In the genomic region with DNA sequence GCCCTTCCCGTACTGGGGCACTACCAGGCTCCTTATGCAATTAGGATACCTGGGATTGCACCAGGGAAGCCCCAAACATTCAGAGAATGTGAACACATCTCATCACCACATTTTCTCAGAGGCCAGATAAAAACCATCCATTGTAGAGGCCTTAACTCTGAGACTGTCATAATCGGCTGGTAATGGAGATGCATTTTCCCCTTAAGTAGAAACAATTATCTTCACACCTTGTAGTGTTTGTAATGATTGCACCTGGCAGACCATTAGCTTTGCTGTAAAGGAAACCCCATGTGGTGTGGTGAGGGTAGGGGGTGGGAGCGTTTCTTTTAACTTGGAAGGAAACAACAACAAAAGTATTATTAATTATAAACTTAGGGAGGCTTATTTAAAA, we compare ENCODE assay signal across 15 cellular contexts.
DNase-seq lines count a peak whose midpoint lies in the region; ATAC-seq, FAIRE-seq and TF ChIP-seq lines count a peak whose summit lies in the region.
"Had no signal": no experiment of that assay in that cellular context is flagged by ENCODE, and none has a peak within 500 bp of the region (broad histone marks: within the 10 kb centered on the region; RNA-seq: fewer than 3 reads in every experiment).

No MANE protein-coding gene starts in this region.

- H3K4me1 ChIP-seq in CD4-positive, alpha-beta memory T cell (ENCODE audit: insufficient read depth, low read length): peaks cover 68% of the 10 kb centered on the region
- H3K4me1 ChIP-seq in IMR-90 (ENCODE audit: control insufficient read depth, insufficient read depth, low read length): peaks cover 20% of the 10 kb centered on the region
- peaks cover 39% of the 10 kb centered on the region for H3K4me1 ChIP-seq in keratinocyte (ENCODE audit: control insufficient read depth, extremely low read depth, insufficient read depth, low read length)

- H2AK9ac ChIP-seq in IMR-90 (replicated peaks; ENCODE audit: low read depth, low read length, poor library complexity): no peak overlapping the region

- H3K56ac ChIP-seq in IMR-90 (ENCODE audit: extremely low read depth, insufficient read depth, low read length): no peak overlapping the region

- no peaks in the 10 kb centered on the region for H3K36me3 Mint-ChIP-seq in CD4-positive, alpha-beta memory T cell
- H3K36me3 Mint-ChIP-seq in activated CD8-positive, alpha-beta memory T cell treated with anti-CD3 and anti-CD28 coated beads, Interleukin-2, amount 10 ng/mL, durations not matched to agents 7 days and 5 days: no peaks in the 10 kb centered on the region
- H3K36me3 Mint-ChIP-seq: naive B cell, type B pancreatic cell had no signal

- peaks cover 25 to 70% (median 46%) of the 10 kb centered on the region in 4 donors for H3K4me1 Mint-ChIP-seq in CD4-positive, alpha-beta memory T cell
- no peaks in the 10 kb centered on the region for H3K4me1 Mint-ChIP-seq in activated CD8-positive, alpha-beta memory T cell treated with anti-CD3 and anti-CD28 coated beads, Interleukin-2, amount 10 ng/mL, durations not matched to agents 7 days and 5 days
- H3K4me1 Mint-ChIP-seq: naive B cell had no signal

- H3K9me3 Mint-ChIP-seq in CD4-positive, alpha-beta memory T cell: peaks cover 0 to 10% (median 2%) of the 10 kb centered on the region in 8 donors
- no peaks in the 10 kb centered on the region for H3K9me3 Mint-ChIP-seq in activated CD8-positive, alpha-beta memory T cell treated with anti-CD3 and anti-CD28 coated beads, Interleukin-2, amount 10 ng/mL, durations not matched to agents 7 days and 5 days (ENCODE audit: low read depth)

- no peaks in the 10 kb centered on the region for H4K20me1 ChIP-seq in IMR-90 (ENCODE audit: insufficient read depth, low read length)
- H4K20me1 ChIP-seq in keratinocyte (ENCODE audit: control insufficient read depth, extremely low read depth, insufficient read depth, low read length): no peaks in the 10 kb centered on the region
- H4K20me1 ChIP-seq: BLaER1 treated with 17β-estradiol and CSF1 and Interleukin-3, amounts not matched to agents 10 nM and 100 nM had no signal

- no peak for DNase-seq in CD4-positive, alpha-beta memory T cell
- DNase-seq in IMR-90 (no peak), keratinocyte (ENCODE audit: low read depth, low spot score) (no peak), brain microvascular endothelial cell (no peak), SIG-M5 (lab: John Stamatoyannopoulos, UW) (no peak)
- peak; percentile 5 for DNase-seq in activated CD8-positive, alpha-beta memory T cell treated with anti-CD3 and anti-CD28 coated beads, Interleukin-2, amount 10 ng/mL, durations not matched to agents 7 days and 5 days
- DNase-seq: activated CD4-positive, alpha-beta memory T cell treated with anti-CD3 and anti-CD28 coated beads, Interleukin-2, amount 10 ng/mL, durations not matched to agents 7 days and 5 days; activated gamma-delta T cell treated with Interleukin-2 at 50 U/mL for 16 hours; naive B cell; NCI-H526 treated with DMSO at 0.1 percent for 48 hours; stimulated activated CD4-positive, alpha-beta T cell treated with anti-CD3 and anti-CD28 coated beads, Interleukin-1b, Interleukin-23, amount 100 ng/mL, for 48 hours had no signal

- H3K27me3 Mint-ChIP-seq in CD4-positive, alpha-beta memory T cell: peaks cover 0 to 1% of the 10 kb centered on the region in 2 donors
- peaks cover 3% of the 10 kb centered on the region for H3K27me3 Mint-ChIP-seq in activated CD8-positive, alpha-beta memory T cell treated with anti-CD3 and anti-CD28 coated beads, Interleukin-2, amount 10 ng/mL, durations not matched to agents 7 days and 5 days

- H3K14ac ChIP-seq in IMR-90 (replicated peaks; ENCODE audit: low read depth, low read length): peak overlapping the region; percentile 17; the same call in 1 of the 2 replicates

- peak overlapping the region; percentile 83 for H2AK5ac ChIP-seq in IMR-90 (ENCODE audit: low read depth, low read length)

- H4K5ac ChIP-seq in IMR-90 (ENCODE audit: low read depth, low read length): no peak overlapping the region; the same call in 1 of the 2 replicates

- H3K9me1 ChIP-seq in IMR-90 (ENCODE audit: insufficient read depth, low read length) (peaks cover 36% of the 10 kb centered on the region), keratinocyte (ENCODE audit: control insufficient read depth, extremely low read depth, insufficient read depth, low read length) (no peaks in the 10 kb centered on the region)

- no peaks in the 10 kb centered on the region for H3K27me3 ChIP-seq in CD4-positive, alpha-beta memory T cell (ENCODE audit: insufficient read depth, low read length)
- no peaks in the 10 kb centered on the region; the same call in 1 of the 2 replicates for H3K27me3 ChIP-seq in IMR-90 (ENCODE audit: control insufficient read depth, insufficient read depth, low read length)
- H3K27me3 ChIP-seq in keratinocyte (ENCODE audit: control insufficient read depth, extremely low read depth, insufficient read depth, low read length): no peaks in the 10 kb centered on the region
- H3K27me3 ChIP-seq in brain microvascular endothelial cell (replicated peaks): no peaks in the 10 kb centered on the region
- H3K27me3 ChIP-seq: BLaER1 treated with 17β-estradiol and CSF1 and Interleukin-3, amounts not matched to agents 10 nM and 100 nM had no signal

- peaks cover 0 to 3% of the 10 kb centered on the region in 2 experiments; a peak in 1 of 4 replicates for H3K79me1 ChIP-seq in IMR-90 (ENCODE audit: low read depth in 1 of 2, low read length in 2 of 2)

- peak overlapping the region; percentile 87; the same call in 2 of the 3 replicates for H2BK15ac ChIP-seq in IMR-90 (ENCODE audit: low read depth, low read length)

- no peak for ATAC-seq in IMR-90 (ENCODE audit: low read depth)
- no peak for ATAC-seq in activated CD8-positive, alpha-beta memory T cell treated with anti-CD3 and anti-CD28 coated beads, Interleukin-2, amount 10 ng/mL, durations not matched to agents 7 days and 5 days
- no peak for ATAC-seq in GM18858 (IDR thresholded peaks at IDR 0.05; ENCODE audit: unreplicated experiment)

- peak overlapping the region; percentile 71 to 82; a peak in 3 of 4 replicates for H4K8ac ChIP-seq in IMR-90 (ENCODE audit: low read depth in 2 of 2, low read length in 2 of 2)

- in situ Hi-C loops in IMR-90 (cut with MboI; ENCODE audit: low sequenced_read_pairs) (no loop called here), brain microvascular endothelial cell (cut with HindIII; ENCODE audit: low pct_ligation_motif_present, low sequenced_read_pairs) (no loop called here)

- H3K9ac ChIP-seq in IMR-90 (ENCODE audit: low read depth, low read length) (no peak overlapping the region), keratinocyte (ENCODE audit: control insufficient read depth, extremely low read depth, insufficient read depth, low read length) (no peak overlapping the region)
- H3K9ac ChIP-seq: BLaER1 treated with 17β-estradiol and CSF1 and Interleukin-3, amounts not matched to agents 10 nM and 100 nM had no signal

- H3K9me3 ChIP-seq in CD4-positive, alpha-beta memory T cell (ENCODE audit: control insufficient read depth in 1 of 2, low read length in 2 of 2): no peaks in the 10 kb centered on the region
- H3K9me3 ChIP-seq in IMR-90 (ENCODE audit: control insufficient read depth, insufficient read depth, low read length) (no peaks in the 10 kb centered on the region), keratinocyte (ENCODE audit: control insufficient read depth, low read depth, low read length) (no peaks in the 10 kb centered on the region)

- H3K18ac ChIP-seq in IMR-90 (ENCODE audit: low read depth, low read length): peak overlapping the region; percentile 5; the same call in 1 of the 2 replicates

- H2AFZ ChIP-seq in IMR-90 (replicated peaks; ENCODE audit: low read length, poor library complexity) (no peak overlapping the region), keratinocyte (ENCODE audit: control insufficient read depth, low read length) (no peak overlapping the region)

- intact Hi-C loops in CD4-positive, alpha-beta memory T cell (cut with micrococcal nuclease): loop anchor here (5.0 to 10.0 kb wide), 2 partner anchors 48 to 129 kb away; a partner anchor contains a TSS
- intact Hi-C loops in IMR-90 (cut with micrococcal nuclease): loop anchor here (5.0 kb wide), 1 partner anchor 179 kb away; no protein-coding TSS in a partner anchor

- peak overlapping the region; percentile 87 for H3K4ac ChIP-seq in IMR-90 (ENCODE audit: low read depth, low read length)

- H2BK20ac ChIP-seq in IMR-90 (ENCODE audit: low read depth, low read length): peak overlapping the region; percentile 95

- no peak overlapping the region for H3K27ac ChIP-seq in CD4-positive, alpha-beta memory T cell (ENCODE audit: low read depth, low read length)
- H3K27ac ChIP-seq in IMR-90 (ENCODE audit: insufficient read depth, low read length) (no peak overlapping the region), keratinocyte (ENCODE audit: control insufficient read depth, insufficient read depth, low read length) (peak overlapping the region; percentile 89), brain microvascular endothelial cell (no peak overlapping the region)
- H3K27ac ChIP-seq: BLaER1 treated with 17β-estradiol and CSF1 and Interleukin-3, amounts not matched to agents 10 nM and 100 nM had no signal

- H3K27ac Mint-ChIP-seq in CD4-positive, alpha-beta memory T cell: peak overlapping the region in 5 of 7 donors; percentile 5 to 95 (median 44)
- no peak overlapping the region for H3K27ac Mint-ChIP-seq in activated CD8-positive, alpha-beta memory T cell treated with anti-CD3 and anti-CD28 coated beads, Interleukin-2, amount 10 ng/mL, durations not matched to agents 7 days and 5 days
- H3K27ac Mint-ChIP-seq: activated CD4-positive, alpha-beta memory T cell treated with anti-CD3 and anti-CD28 coated beads, Interleukin-2, amount 10 ng/mL, durations not matched to agents 7 days and 5 days; naive B cell; type B pancreatic cell had no signal

- no peak overlapping the region for H3K4me3 ChIP-seq in CD4-positive, alpha-beta memory T cell (ENCODE audit: low read length in 2 of 2)
- no peak overlapping the region for H3K4me3 ChIP-seq in IMR-90 (ENCODE audit: insufficient read depth, low read depth, low read length)
- H3K4me3 ChIP-seq in keratinocyte (ENCODE audit: control insufficient read depth in 2 of 3, extremely low read depth in 1 of 3, insufficient read depth in 2 of 3, low read depth in 1 of 3, low read length in 3 of 3): no peak overlapping the region
- H3K4me3 ChIP-seq in brain microvascular endothelial cell (ENCODE audit: low read depth, low read length): no peak overlapping the region
- H3K4me3 ChIP-seq: BLaER1 treated with 17β-estradiol and CSF1 and Interleukin-3, amounts not matched to agents 10 nM and 100 nM had no signal

- H3K4me2 ChIP-seq in IMR-90 (ENCODE audit: low read depth, low read length) (no peak overlapping the region), keratinocyte (ENCODE audit: control insufficient read depth, extremely low read depth, insufficient read depth, low read depth, low read length) (peak overlapping the region; percentile 61)

- WGBS in IMR-90 (ENCODE audit: extremely low coverage in 2 of 2, insufficient read length in 1 of 2), 2 experiments: no CpG with 5 or more reads among the region's 3 CpGs

- no peaks in the 10 kb centered on the region for H3K36me3 ChIP-seq in CD4-positive, alpha-beta memory T cell (ENCODE audit: insufficient read depth, low read length)
- H3K36me3 ChIP-seq in IMR-90 (ENCODE audit: control insufficient read depth, insufficient read depth, low read length) (no peaks in the 10 kb centered on the region), keratinocyte (ENCODE audit: control insufficient read depth in 2 of 2, extremely low read depth in 1 of 2, insufficient read depth in 2 of 2, low read length in 2 of 2) (no peaks in the 10 kb centered on the region), brain microvascular endothelial cell (replicated peaks) (no peaks in the 10 kb centered on the region)
- H3K36me3 ChIP-seq: BLaER1 treated with 17β-estradiol and CSF1 and Interleukin-3, amounts not matched to agents 10 nM and 100 nM had no signal

- TF ChIP-seq RAD21 in IMR-90 (IDR thresholded peaks at IDR 0.05; ENCODE audit: low read length): no peak

- peak overlapping the region; percentile 75; the same call in 1 of the 2 replicates for H3K23ac ChIP-seq in IMR-90 (ENCODE audit: low read depth, low read length)

- H2BK120ac ChIP-seq in IMR-90 (ENCODE audit: low read depth, low read length): peak overlapping the region; percentile 98

- CTCF ChIA-PET in CD4-positive, alpha-beta memory T cell (lab: Charles Lee; ENCODE audit: partially characterized antibody): no interaction called here
- CTCF ChIA-PET in IMR-90 (lab: Yijun Ruan, JAX): no interaction called here
- CTCF ChIA-PET in activated CD8-positive, alpha-beta memory T cell treated with anti-CD3 and anti-CD28 coated beads, Interleukin-2, amount 10 ng/mL, durations not matched to agents 7 days and 5 days (lab: Charles Lee): no interaction called here

- POLR2A ChIA-PET in CD4-positive, alpha-beta memory T cell (lab: Charles Lee; ENCODE audit: partially characterized antibody): no interaction called here
- POLR2A ChIA-PET in IMR-90 (lab: Charles Lee; ENCODE audit: unreplicated experiment): no interaction called here

- no peak for FAIRE-seq in keratinocyte (lab: Jason Lieb, UNC)
- FAIRE-seq: HTR-8/SVneo had no signal

- TF ChIP-seq POLR2A in IMR-90 (IDR thresholded peaks at IDR 0.05; ENCODE audit: low read depth, low read length): no peak

- H4K91ac ChIP-seq in IMR-90 (ENCODE audit: insufficient read depth, low read depth, low read length): peak overlapping the region; percentile 92

- H3K79me2 ChIP-seq in keratinocyte (ENCODE audit: control insufficient read depth, insufficient read depth, low read length): no peaks in the 10 kb centered on the region

- dilution Hi-C loops in IMR-90 (cut with HindIII; ENCODE audit: low sequenced_read_pairs, unreplicated experiment): no loop called here
- dilution Hi-C loops in keratinocyte (cut with MboI; ENCODE audit: extremely low pct_ligation_motif_present, low sequenced_read_pairs): no loop called here

- H2BK5ac ChIP-seq in IMR-90 (ENCODE audit: low read depth, low read length, poor library complexity, severe bottlenecking): peak overlapping the region; percentile 27

- TF ChIP-seq CTCF in IMR-90 (conservative IDR thresholded peaks at IDR 0.05; ENCODE audit: low read depth, low read length) (no peak), keratinocyte (optimal IDR thresholded peaks at IDR 0.05 in 1 of 3, IDR thresholded peaks at IDR 0.05 in 1 of 3, conservative IDR thresholded peaks at IDR 0.05 in 1 of 3; ENCODE audit: extremely low read depth in 1 of 3, insufficient read depth in 2 of 3, low read length in 3 of 3) (no peak), brain microvascular endothelial cell (IDR thresholded peaks at IDR 0.05; ENCODE audit: low read depth, low read length, missing control alignments) (no peak)

- peak overlapping the region in 1 of 8 donors; percentile 11 for H3K4me3 Mint-ChIP-seq in CD4-positive, alpha-beta memory T cell
- H3K4me3 Mint-ChIP-seq in activated CD8-positive, alpha-beta memory T cell treated with anti-CD3 and anti-CD28 coated beads, Interleukin-2, amount 10 ng/mL, durations not matched to agents 7 days and 5 days: no peak overlapping the region
- H3K4me3 Mint-ChIP-seq: activated CD4-positive, alpha-beta memory T cell treated with anti-CD3 and anti-CD28 coated beads, Interleukin-2, amount 10 ng/mL, durations not matched to agents 7 days and 5 days; naive B cell; type B pancreatic cell had no signal

- BruUV-seq in IMR-90 (replicated peaks; lab: Mats Ljungman, UMichigan): no TSS peak
